Comparison of ENCODE assay signal across 9 cellular contexts in genomic region chr2:150478206-150478974, GRCh38. TPM values are rescaled to one million over a fixed set of nuclear protein-coding genes. Genes with fewer than 3 reads are reported as not detected.
A peak's percentile ranks its signal among the peaks of the same experiment; 100 is the strongest.
DNase-seq lines count a peak whose midpoint lies in the region; ATAC-seq and TF ChIP-seq lines count a peak whose summit lies in the region.
"Had no signal": no experiment of that assay in that cellular context is flagged by ENCODE, and none has a peak within 500 bp of the region (broad histone marks: within the 10 kb centered on the region; RNA-seq: fewer than 3 reads in every experiment).

No MANE protein-coding gene starts in this region.

- CTCF ChIA-PET in HEK293 (lab: Yijun Ruan, JAX) = interaction anchor here (0.5 to 1.5 kb wide), 5 partner anchors 10 to 576 kb away, joined by 3 to 9 read pairs (median 4); no protein-coding TSS in a partner anchor

- DNase-seq in left lobe of liver (ENCODE audit: low spot score) = no peak
- DNase-seq in thyroid gland = peak; percentile 27 to 41
- no peak for DNase-seq in MV-4-11 (lab: John Stamatoyannopoulos, UW)
- DNase-seq in NCI-H82 treated with DMSO at 0.1 percent for 48 hours (lab: John Stamatoyannopoulos, UW; ENCODE audit: unreplicated experiment) = no peak
- no peak for DNase-seq in activated CD8-positive, alpha-beta memory T cell treated with anti-CD3 and anti-CD28 coated beads for 24 hours
- DNase-seq: cerebellar nuclear complex had no signal

- H3K27ac Mint-ChIP-seq in brain = peak overlapping the region in 3 of 5 experiments; percentile 81 to 95 (median 92)

- H3K4me3 Mint-ChIP-seq in brain = peak overlapping the region; percentile 58 to 98 (median 79)

- H3K9me3 ChIP-seq in HEK293 (ENCODE audit: control insufficient read depth, insufficient read depth, low read depth, low read length) (no peaks in the 10 kb centered on the region), thyroid gland (no peaks in the 10 kb centered on the region)

- no peaks in the 10 kb centered on the region for H3K27me3 Mint-ChIP-seq in brain

- H3K4me3 ChIP-seq in HEK293 (ENCODE audit: low read depth, low read length) (no peak overlapping the region; the same call in 1 of the 2 replicates), thyroid gland (replicated peaks in 1 of 3) (no peak overlapping the region)

- H3K4me1 Mint-ChIP-seq in brain = peaks cover 100% of the 10 kb centered on the region

- TF ChIP-seq CTCF in HEK293 (tag by site-specific recombination; IDR thresholded peaks at IDR 0.05) = no peak
- no peak for TF ChIP-seq CTCF in brain (conservative IDR thresholded peaks at IDR 0.05)
- peak in 1 of 6 experiments; percentile 5 for TF ChIP-seq CTCF in thyroid gland (IDR thresholded peaks at IDR 0.05)

- ATAC-seq in left lobe of liver (peak; percentile 19), HG03095 (IDR thresholded peaks at IDR 0.05; ENCODE audit: unreplicated experiment) (no peak)

- POLR2A ChIA-PET in HEK293 (lab: Yijun Ruan, JAX) = interaction anchor here (0.7 to 1.2 kb wide), 3 partner anchors 11 to 344 kb away, joined by 3 to 4 read pairs (median 3); no protein-coding TSS in a partner anchor

- intact Hi-C loops in thyroid gland (cut with DNase I) = no loop called here

- no peaks in the 10 kb centered on the region for H3K9me3 Mint-ChIP-seq in brain

- whole genome bisulfite sequencing in thyroid gland, 2 donors = 36 to 39% methylated on average over 6 of the region's 6 CpGs

- H3K4me1 ChIP-seq in HEK293 (ENCODE audit: control insufficient read depth, insufficient read depth, low read length) (peaks cover 25% of the 10 kb centered on the region), thyroid gland (peaks cover 24 to 34% of the 10 kb centered on the region in 2 donors)

- H3K27ac ChIP-seq in HEK293 (ENCODE audit: extremely low read depth, low read depth, low read length) (no peak overlapping the region), thyroid gland (peak overlapping the region in 1 of 3 donors; percentile 14)

- no peaks in the 10 kb centered on the region for H3K27me3 ChIP-seq in thyroid gland

- no peak for TF ChIP-seq POLR2A in thyroid gland (IDR thresholded peaks at IDR 0.05)

- H3K36me3 Mint-ChIP-seq in brain = peaks cover 82% of the 10 kb centered on the region

- H3K36me3 ChIP-seq in HEK293 (ENCODE audit: control insufficient read depth in 2 of 2, insufficient read depth in 1 of 2, low read length in 2 of 2) = peaks cover 9 to 57% of the 10 kb centered on the region in 2 experiments; a peak in 2 of 3 replicates
- no peaks in the 10 kb centered on the region for H3K36me3 ChIP-seq in thyroid gland

TF ChIP-seq in HEK293, 187 proteins besides CTCF, POLR2A, EP300 and RAD21:
- TF ChIP-seq, protein P1, sequence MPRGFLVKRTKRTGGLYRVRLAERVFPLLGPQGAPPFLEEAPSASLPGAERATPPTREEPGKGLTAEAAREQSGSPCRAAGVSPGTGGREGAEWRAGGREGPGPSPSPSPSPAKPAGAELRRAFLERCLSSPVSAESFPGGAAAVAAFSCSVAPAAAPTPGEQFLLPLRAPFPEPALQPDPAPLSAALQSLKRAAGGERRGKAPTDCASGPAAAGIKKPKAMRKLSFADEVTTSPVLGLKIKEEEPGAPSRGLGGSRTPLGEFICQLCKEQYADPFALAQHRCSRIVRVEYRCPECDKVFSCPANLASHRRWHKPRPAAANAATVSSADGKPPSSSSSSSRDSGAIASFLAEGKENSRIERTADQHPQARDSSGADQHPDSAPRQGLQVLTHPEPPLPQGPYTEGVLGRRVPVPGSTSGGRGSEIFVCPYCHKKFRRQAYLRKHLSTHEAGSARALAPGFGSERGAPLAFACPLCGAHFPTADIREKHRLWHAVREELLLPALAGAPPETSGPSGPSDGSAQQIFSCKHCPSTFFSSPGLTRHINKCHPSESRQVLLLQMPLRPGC (tag by site-specific recombination; IDR thresholded peaks at IDR 0.05) = no peak
- peak; percentile 76 for TF ChIP-seq PRDM1 (tag by site-specific recombination; IDR thresholded peaks at IDR 0.05)

RNA-seq across cellular contexts. Expression of gene RND3, which starts 9.1 kb away (rescaled TPM):
- polyA plus RNA-seq in brain (ENCODE audit: insufficient read depth, low read depth, low replicate concordance) = 1.5 TPM
- total RNA-seq in left lobe of liver = 19.2 TPM
- 10 to 100 TPM in 2 of 4 donors, 1 to 10 TPM in 2; 7.6 to 16.4 (median 11.4) TPM for total RNA-seq in thyroid gland

Comparison
In these comparisons a context has a peak if more than half of its experiments do, and no peak if none do; other contexts are left out.
1. DNase-seq: peak in thyroid gland (2 of 2); none in left lobe of liver (single experiment), MV-4-11 (single experiment), NCI-H82 treated with DMSO at 0.1 percent for 48 hours (single experiment) and activated CD8-positive, alpha-beta memory T cell treated with anti-CD3 and anti-CD28 coated beads for 24 hours (single experiment).